ENCODE assay signal across 10 cellular contexts in genomic region chr6:89144358-89145041, GRCh38. TPM values are rescaled to one million over a fixed set of nuclear protein-coding genes. Genes with fewer than 3 reads are reported as not detected.
A peak's percentile ranks its signal among the peaks of the same experiment; 100 is the strongest.
DNase-seq lines count a peak whose midpoint lies in the region; ATAC-seq and TF ChIP-seq lines count a peak whose summit lies in the region.
"Had no signal": no experiment of that assay in that cellular context is flagged by ENCODE, and none has a peak within 500 bp of the region (broad histone marks: within the 10 kb centered on the region; RNA-seq: fewer than 3 reads in every experiment).

No MANE protein-coding gene starts in this region.

- H3K36me3 Mint-ChIP-seq in activated naive CD8-positive, alpha-beta T cell: peaks cover 11% of the 10 kb centered on the region
- H3K36me3 Mint-ChIP-seq in activated naive CD8-positive, alpha-beta T cell treated with anti-CD3 and anti-CD28 coated beads, Interleukin-2, amount 50 U/mL, for 24 hours (ENCODE audit: low read depth): peaks cover 13% of the 10 kb centered on the region
- peaks cover 8% of the 10 kb centered on the region for H3K36me3 Mint-ChIP-seq in type B pancreatic cell

- DNase-seq in activated naive CD8-positive, alpha-beta T cell treated with anti-CD3 and anti-CD28 coated beads, Interleukin-2, amount 50 U/mL, for 24 hours: no peak
- no peak for DNase-seq in type B pancreatic cell (ENCODE audit: extremely low spot score, unreplicated experiment)
- DNase-seq in NCI-H446 treated with DMSO at 0.1 percent for 48 hours (lab: John Stamatoyannopoulos, UW): no peak
- no peak for DNase-seq in NCI-H2171 (lab: John Stamatoyannopoulos, UW)
- DNase-seq in ureter (ENCODE audit: low spot score): no peak
- DNase-seq: DMS79, NCI-H146 had no signal

- H3K9ac ChIP-seq in SU-DHL-6 (ENCODE audit: low read length): peak overlapping the region; percentile 88

- H3K9me3 ChIP-seq in SU-DHL-6 (ENCODE audit: insufficient read depth, low read length): no peaks in the 10 kb centered on the region

- H3K4me1 Mint-ChIP-seq in activated naive CD8-positive, alpha-beta T cell (ENCODE audit: low read depth): peaks cover 29% of the 10 kb centered on the region
- peaks cover 34% of the 10 kb centered on the region for H3K4me1 Mint-ChIP-seq in activated naive CD8-positive, alpha-beta T cell treated with anti-CD3 and anti-CD28 coated beads, Interleukin-2, amount 50 U/mL, for 24 hours
- H3K4me1 Mint-ChIP-seq in type B pancreatic cell (ENCODE audit: unreplicated experiment): peaks cover 30% of the 10 kb centered on the region

- no peak overlapping the region for H3K27ac Mint-ChIP-seq in activated naive CD8-positive, alpha-beta T cell
- no peak overlapping the region for H3K27ac Mint-ChIP-seq in activated naive CD8-positive, alpha-beta T cell treated with anti-CD3 and anti-CD28 coated beads, Interleukin-2, amount 50 U/mL, for 24 hours
- no peak overlapping the region for H3K27ac Mint-ChIP-seq in type B pancreatic cell

- H3K4me2 ChIP-seq in SU-DHL-6 (ENCODE audit: low read depth, low read length, poor library complexity, severe bottlenecking): peak overlapping the region; percentile 99

- H3F3A ChIP-seq in SU-DHL-6 (ENCODE audit: insufficient read depth): peaks cover 18% of the 10 kb centered on the region

- peak overlapping the region; percentile 78 for H3K4me3 ChIP-seq in SU-DHL-6 (ENCODE audit: insufficient read depth, low read length, poor library complexity, severe bottlenecking)

- no peak for ATAC-seq in activated naive CD8-positive, alpha-beta T cell treated with anti-CD3 and anti-CD28 coated beads, Interleukin-2, amount 50 U/mL, for 24 hours
- ATAC-seq in HG02973 (IDR thresholded peaks at IDR 0.05; ENCODE audit: unreplicated experiment): peak; percentile 41

- no peaks in the 10 kb centered on the region for H4K20me1 ChIP-seq in SU-DHL-6 (ENCODE audit: low read depth, low read length)

- peak overlapping the region; percentile 98 for H2AFZ ChIP-seq in SU-DHL-6 (ENCODE audit: low read depth, low read length, severe bottlenecking)

- no peaks in the 10 kb centered on the region for H3K27me3 Mint-ChIP-seq in activated naive CD8-positive, alpha-beta T cell
- H3K27me3 Mint-ChIP-seq in activated naive CD8-positive, alpha-beta T cell treated with anti-CD3 and anti-CD28 coated beads, Interleukin-2, amount 50 U/mL, for 24 hours: no peaks in the 10 kb centered on the region
- H3K27me3 Mint-ChIP-seq in type B pancreatic cell: no peaks in the 10 kb centered on the region

- H3K27ac ChIP-seq in SU-DHL-6 (ENCODE audit: low read depth, low read length): peak overlapping the region; percentile 93

- no peaks in the 10 kb centered on the region for H3K9me2 ChIP-seq in SU-DHL-6 (replicated peaks; ENCODE audit: insufficient read depth, low read length)

- TF ChIP-seq CTCF in SU-DHL-6 (IDR thresholded peaks at IDR 0.05; ENCODE audit: insufficient read depth, low read length, poor library complexity, severe bottlenecking) (no peak), type B pancreatic cell (conservative IDR thresholded peaks at IDR 0.05) (no peak)

- H3K27me3 ChIP-seq in SU-DHL-6 (ENCODE audit: low read length): no peaks in the 10 kb centered on the region

- no peaks in the 10 kb centered on the region for H3K9me3 Mint-ChIP-seq in activated naive CD8-positive, alpha-beta T cell (ENCODE audit: low read depth)
- no peaks in the 10 kb centered on the region for H3K9me3 Mint-ChIP-seq in activated naive CD8-positive, alpha-beta T cell treated with anti-CD3 and anti-CD28 coated beads, Interleukin-2, amount 50 U/mL, for 24 hours
- peaks cover 3% of the 10 kb centered on the region for H3K9me3 Mint-ChIP-seq in type B pancreatic cell

- H3K79me2 ChIP-seq in SU-DHL-6 (ENCODE audit: insufficient read depth, low read length): peaks cover 35% of the 10 kb centered on the region

- H3K36me3 ChIP-seq in SU-DHL-6 (ENCODE audit: low read length): peaks cover 10% of the 10 kb centered on the region; the same call in 1 of the 2 replicates

- H3K4me3 Mint-ChIP-seq in activated naive CD8-positive, alpha-beta T cell: peak overlapping the region; percentile 56
- H3K4me3 Mint-ChIP-seq in activated naive CD8-positive, alpha-beta T cell treated with anti-CD3 and anti-CD28 coated beads, Interleukin-2, amount 50 U/mL, for 24 hours: no peak overlapping the region
- peak overlapping the region; percentile 60 for H3K4me3 Mint-ChIP-seq in type B pancreatic cell

RNA-seq across cellular contexts. Expression of gene PM20D2, which starts 1.4 kb away (rescaled TPM):
- total RNA-seq in type B pancreatic cell (ENCODE audit: low replicate concordance) (10.3 and 15.3 TPM in 2 replicates), ureter (13.6 TPM)

RNA-seq across cellular contexts. Expression of gene SRSF12, which starts 26.6 kb away (rescaled TPM):
- 3.9 and 10.5 TPM in 2 replicates for total RNA-seq in type B pancreatic cell (ENCODE audit: low replicate concordance)
- total RNA-seq in ureter: 0.57 TPM
